In genomic region chr3:113626513-113627371, GRCh38 we compare ENCODE assay signal across 8 cellular contexts.
A peak's percentile ranks its signal among the peaks of the same experiment; 100 is the strongest.
DNase-seq lines count a peak whose midpoint lies in the region; ATAC-seq and TF ChIP-seq lines count a peak whose summit lies in the region.

No MANE protein-coding gene starts in this region.

- no peaks in the 10 kb centered on the region for H3K9me3 ChIP-seq in Peyer's patch
- no peaks in the 10 kb centered on the region for H3K9me3 ChIP-seq in colonic mucosa

- H3K27ac Mint-ChIP-seq in stimulated activated naive CD8-positive, alpha-beta T cell treated with anti-CD3 and anti-CD28 coated beads, Interleukin-15, amount 100 ng/mL, for 72 hours: peak overlapping the region; percentile 61 to 87

- peaks cover 6% of the 10 kb centered on the region for H3K4me1 Mint-ChIP-seq in stimulated activated naive CD8-positive, alpha-beta T cell treated with anti-CD3 and anti-CD28 coated beads, Interleukin-15, amount 100 ng/mL, for 72 hours

- H3K4me3 Mint-ChIP-seq in stimulated activated naive CD8-positive, alpha-beta T cell treated with anti-CD3 and anti-CD28 coated beads, Interleukin-15, amount 100 ng/mL, for 72 hours: no peak overlapping the region

- H3K9ac ChIP-seq in colonic mucosa (ENCODE audit: low read depth in 2 of 2, low read length in 2 of 2): peak overlapping the region in 1 of 2 donors; percentile 26

- no peaks in the 10 kb centered on the region for H3K27me3 ChIP-seq in GM06990 (replicated peaks; ENCODE audit: control insufficient read depth, insufficient read depth, low read length)
- no peaks in the 10 kb centered on the region for H3K27me3 ChIP-seq in Peyer's patch
- no peaks in the 10 kb centered on the region for H3K27me3 ChIP-seq in colonic mucosa

- intact Hi-C loops in colonic mucosa (cut with DNase I): no loop called here

- ATAC-seq in left lobe of liver (peak; percentile 98), HG03565 (IDR thresholded peaks at IDR 0.05; ENCODE audit: unreplicated experiment) (no peak)
- ATAC-seq in stimulated activated naive CD8-positive, alpha-beta T cell treated with anti-CD3 and anti-CD28 coated beads, Interleukin-15, amount 100 ng/mL, for 72 hours: peak; percentile 67

- no peak for TF ChIP-seq POLR2A in Peyer's patch (IDR thresholded peaks at IDR 0.05)

- peak; percentile 72 for TF ChIP-seq CTCF in GM06990 (IDR thresholded peaks at IDR 0.05; ENCODE audit: insufficient read depth, low read length, poor library complexity, severe bottlenecking)
- peak; percentile 63 to 89 (median 81) for TF ChIP-seq CTCF in Peyer's patch (IDR thresholded peaks at IDR 0.05)
- TF ChIP-seq CTCF in colonic mucosa (IDR thresholded peaks at IDR 0.05): peak; percentile 68

- H3K27ac ChIP-seq in Peyer's patch: peak overlapping the region in 2 of 4 donors; percentile 56 to 66
- H3K27ac ChIP-seq in colonic mucosa: no peak overlapping the region

- no peaks in the 10 kb centered on the region for H3K9me3 Mint-ChIP-seq in stimulated activated naive CD8-positive, alpha-beta T cell treated with anti-CD3 and anti-CD28 coated beads, Interleukin-15, amount 100 ng/mL, for 72 hours

- DNase-seq in ACHN (peak; percentile 64), GM06990 (ENCODE audit: extremely low read depth, insufficient read length) (no peak), HUDEP-2 (lab: John Stamatoyannopoulos, UW; ENCODE audit: unreplicated experiment in 76 of 76) (peak in 62 of 76 experiments; percentile 1 to 71 (median 32)), Peyer's patch (peak in 2 of 3 donors; percentile 78 to 83), colonic mucosa (peak; percentile 59), left lobe of liver (ENCODE audit: low spot score) (peak; percentile 62)
- no peak for DNase-seq in stimulated activated naive CD8-positive, alpha-beta T cell treated with anti-CD3 and anti-CD28 coated beads, Interleukin-15, amount 100 ng/mL, for 72 hours

- no peaks in the 10 kb centered on the region for H3K27me3 Mint-ChIP-seq in stimulated activated naive CD8-positive, alpha-beta T cell treated with anti-CD3 and anti-CD28 coated beads, Interleukin-15, amount 100 ng/mL, for 72 hours

- H3K4me1 ChIP-seq in Peyer's patch (peaks cover 0 to 5% (median 0%) of the 10 kb centered on the region in 4 donors), colonic mucosa (no peaks in the 10 kb centered on the region)

- peaks cover 22% of the 10 kb centered on the region for H3K36me3 ChIP-seq in GM06990 (ENCODE audit: control insufficient read depth, insufficient read depth, low read length)
- peaks cover 0 to 18% (median 0%) of the 10 kb centered on the region in 3 donors for H3K36me3 ChIP-seq in Peyer's patch
- H3K36me3 ChIP-seq in colonic mucosa: no peaks in the 10 kb centered on the region

- in situ Hi-C loops in ACHN (cut with HindIII; ENCODE audit: low pct_ligation_motif_present, low pct_unique_long_range_greater_than_20kb, low sequenced_read_pairs): no loop called here

- no peak overlapping the region for H3K4me3 ChIP-seq in GM06990 (replicated peaks; ENCODE audit: low read depth, low read length)
- H3K4me3 ChIP-seq in Peyer's patch: no peak overlapping the region
- no peak overlapping the region for H3K4me3 ChIP-seq in colonic mucosa

Comparison
In these comparisons a context has a peak if more than half of its experiments do, and no peak if none do; other contexts are left out.
1. DNase-seq: peak in ACHN (single experiment), HUDEP-2 (62 of 76), Peyer's patch (2 of 3), colonic mucosa (single experiment) and left lobe of liver (single experiment); none in GM06990 (single experiment) and stimulated activated naive CD8-positive, alpha-beta T cell treated with anti-CD3 and anti-CD28 coated beads, Interleukin-15, amount 100 ng/mL, for 72 hours (0 of 2).
2. Peak in every context shown above with its lines, with median percentiles within 50 percentile points of each other: CTCF ChIP-seq.